ENCODE assay signal across 8 cellular contexts in the genomic region with DNA sequence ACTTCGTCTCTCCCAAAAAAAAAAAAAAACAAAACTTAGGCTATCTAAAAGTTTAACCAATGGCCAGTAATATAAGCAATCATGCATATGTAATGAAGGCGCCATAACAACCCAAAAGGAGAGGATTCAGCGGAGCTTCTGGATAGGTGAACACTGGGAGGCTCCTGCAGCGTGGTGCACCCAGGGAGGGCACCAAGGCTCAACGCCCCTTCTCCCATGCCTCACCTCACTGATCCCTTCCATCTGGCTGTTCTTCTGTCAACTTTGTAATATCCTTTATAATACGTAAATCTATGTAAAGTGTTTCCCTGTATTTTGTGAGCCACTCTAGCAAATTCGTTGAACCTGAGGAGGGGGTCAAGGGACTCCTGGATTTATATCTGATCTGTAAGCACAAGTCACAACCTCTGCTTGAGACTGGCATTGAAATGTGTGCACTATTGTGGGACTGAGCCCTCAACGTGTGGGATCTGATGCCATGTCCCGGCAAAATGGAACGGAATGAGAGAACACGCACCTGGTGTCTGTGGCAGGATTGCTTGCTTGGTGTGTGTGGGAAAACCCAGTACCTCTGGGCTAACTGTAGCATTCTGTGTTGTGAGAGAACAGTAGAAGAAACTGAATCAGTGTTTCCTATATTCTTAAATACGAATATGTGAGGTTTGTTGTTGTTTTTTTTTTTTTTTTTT. TPM values are rescaled to one million over a fixed set of nuclear protein-coding genes. Genes with fewer than 3 reads are reported as not detected.
DNase-seq lines count a peak whose midpoint lies in the region; ATAC-seq and TF ChIP-seq lines count a peak whose summit lies in the region.

No MANE protein-coding gene starts in this region.

- no peak overlapping the region for H3K18ac ChIP-seq in mesenchymal stem cell (ENCODE audit: low read depth in 1 of 2, low read length in 2 of 2)

- H3K36me3 ChIP-seq in ascending aorta: no peaks in the 10 kb centered on the region
- peaks cover 10 to 12% of the 10 kb centered on the region in 2 experiments for H3K36me3 ChIP-seq in mesenchymal stem cell (ENCODE audit: control insufficient read depth in 1 of 2, insufficient read depth in 2 of 2, low read depth in 1 of 2, low read length in 2 of 2)
- H3K36me3 ChIP-seq in tibial nerve: peaks cover 0 to 26% (median 0%) of the 10 kb centered on the region in 3 donors

- no peak for TF ChIP-seq CTCF in ascending aorta (IDR thresholded peaks at IDR 0.05)
- TF ChIP-seq CTCF in tibial nerve (IDR thresholded peaks at IDR 0.05): no peak
- TF ChIP-seq CTCF in GM10248 (IDR thresholded peaks at IDR 0.05; ENCODE audit: control extremely low read depth, extremely low read depth, low read depth, missing control alignments): no peak

- no peak overlapping the region for H3K23ac ChIP-seq in mesenchymal stem cell (ENCODE audit: low read length in 2 of 2)

- no peak overlapping the region for H2AFZ ChIP-seq in mesenchymal stem cell (ENCODE audit: low read depth, low read length)

- ATAC-seq in GM21526 (IDR thresholded peaks at IDR 0.05; ENCODE audit: low FRiP score, unreplicated experiment): no peak

- H3K27ac Mint-ChIP-seq in activated naive CD4-positive, alpha-beta T cell treated with anti-CD3 and anti-CD28 coated beads for 36 hours: no peak overlapping the region

- no peak for TF ChIP-seq POLR2A in tibial nerve (IDR thresholded peaks at IDR 0.05)

- H2BK15ac ChIP-seq in mesenchymal stem cell (ENCODE audit: low read depth, poor library complexity, severe bottlenecking): no peak overlapping the region

- peaks cover 2% of the 10 kb centered on the region for H3K27me3 Mint-ChIP-seq in activated naive CD4-positive, alpha-beta T cell treated with anti-CD3 and anti-CD28 coated beads for 36 hours (ENCODE audit: low read depth)

- H3K36me3 Mint-ChIP-seq in activated naive CD4-positive, alpha-beta T cell treated with anti-CD3 and anti-CD28 coated beads for 36 hours (ENCODE audit: low read depth): peaks cover 44% of the 10 kb centered on the region

- H4K8ac ChIP-seq in mesenchymal stem cell (ENCODE audit: low read length): peak overlapping the region; percentile 66

- POLR2A ChIA-PET in GM10248 (lab: Yijun Ruan, JAX): no interaction called here

- peaks cover 3% of the 10 kb centered on the region for H3K79me1 ChIP-seq in mesenchymal stem cell (replicated peaks; ENCODE audit: low read length, poor library complexity, severe bottlenecking)

- peak overlapping the region; percentile 90 for H3K4me3 Mint-ChIP-seq in activated naive CD4-positive, alpha-beta T cell treated with anti-CD3 and anti-CD28 coated beads for 36 hours

- CTCF ChIA-PET in activated naive CD4-positive, alpha-beta T cell treated with anti-CD3 and anti-CD28 coated beads for 36 hours (lab: Charles Lee): interaction anchor here (0.5 kb wide), 1 partner anchor 49 kb away, joined by 3 read pairs; no protein-coding TSS in a partner anchor
- CTCF ChIA-PET in GM10248 (lab: Yijun Ruan, JAX): no interaction called here

- WGBS in mesenchymal stem cell: 84% methylated on average over 10 of the region's 12 CpGs
- 60 to 67% methylated on average over 12 of the region's 12 CpGs for WGBS in tibial nerve, 2 donors

- no peak for DNase-seq in activated naive CD4-positive, alpha-beta T cell treated with anti-CD3 and anti-CD28 coated beads for 36 hours
- DNase-seq in activated naive CD4-positive, alpha-beta T cell treated with Interleukin-2 at 50 U/mL for 16 hours: no peak
- DNase-seq in ascending aorta (ENCODE audit: low spot score in 2 of 2) (no peak), mesenchymal stem cell (no peak), tibial nerve (ENCODE audit: low spot score in 2 of 2) (no peak), GM10248 (ENCODE audit: extremely low spot score) (no peak), iPS-NIHi11 (ENCODE audit: low spot score) (no peak)

- peak overlapping the region; percentile 35 for H3K4me2 ChIP-seq in mesenchymal stem cell (ENCODE audit: low read length, poor library complexity, severe bottlenecking)

- H2BK5ac ChIP-seq in mesenchymal stem cell (ENCODE audit: low read depth, low read length, poor library complexity, severe bottlenecking): no peak overlapping the region

- no peak overlapping the region for H3K4ac ChIP-seq in mesenchymal stem cell (ENCODE audit: low read depth in 1 of 2, low read length in 2 of 2)

- H3K27me3 ChIP-seq in ascending aorta: no peaks in the 10 kb centered on the region
- no peaks in the 10 kb centered on the region for H3K27me3 ChIP-seq in mesenchymal stem cell (ENCODE audit: control insufficient read depth in 1 of 2, insufficient read depth in 1 of 2, low read length in 2 of 2)
- H3K27me3 ChIP-seq in tibial nerve: no peaks in the 10 kb centered on the region

- no peak overlapping the region for H3K14ac ChIP-seq in mesenchymal stem cell (ENCODE audit: low read length in 2 of 2)

- H3K9ac ChIP-seq in mesenchymal stem cell (ENCODE audit: low read length): peak overlapping the region; percentile 69

- no peak overlapping the region for H2AK5ac ChIP-seq in mesenchymal stem cell (ENCODE audit: low read length, severe bottlenecking)

- no peak overlapping the region for H3K27ac ChIP-seq in ascending aorta
- no peak overlapping the region for H3K27ac ChIP-seq in mesenchymal stem cell (ENCODE audit: low read length, poor library complexity, severe bottlenecking)
- H3K27ac ChIP-seq in tibial nerve: peak overlapping the region in 2 of 4 donors; percentile 88 to 95

- peaks cover 26% of the 10 kb centered on the region for H3K9me3 Mint-ChIP-seq in activated naive CD4-positive, alpha-beta T cell treated with anti-CD3 and anti-CD28 coated beads for 36 hours

- peaks cover 0 to under 1% of the 10 kb centered on the region in 2 donors for H3K9me3 ChIP-seq in ascending aorta
- H3K9me3 ChIP-seq in mesenchymal stem cell (ENCODE audit: control insufficient read depth, low read length): peaks cover 6% of the 10 kb centered on the region
- H3K9me3 ChIP-seq in tibial nerve: peaks cover 0 to 7% (median 0%) of the 10 kb centered on the region in 4 donors

- peaks cover 31% of the 10 kb centered on the region for H3K4me1 Mint-ChIP-seq in activated naive CD4-positive, alpha-beta T cell treated with anti-CD3 and anti-CD28 coated beads for 36 hours (ENCODE audit: low read depth)

- no peak for TF ChIP-seq EP300 in tibial nerve (IDR thresholded peaks at IDR 0.05)

- no peak overlapping the region for H2BK12ac ChIP-seq in mesenchymal stem cell (ENCODE audit: low read length in 2 of 2)

- H4K91ac ChIP-seq in mesenchymal stem cell (ENCODE audit: low read length): peak overlapping the region; percentile 25

- H3K4me3 ChIP-seq in ascending aorta (peak overlapping the region; percentile 76 to 89), mesenchymal stem cell (ENCODE audit: insufficient read depth in 1 of 2, low read depth in 1 of 2, low read length in 2 of 2) (peak overlapping the region in 1 of 2 experiments; percentile 96), tibial nerve (peak overlapping the region in 3 of 4 donors; percentile 36 to 80 (median 60))

- H2BK120ac ChIP-seq in mesenchymal stem cell (ENCODE audit: low read depth, low read length): no peak overlapping the region

- H3K4me1 ChIP-seq in ascending aorta (peaks cover 0 to 4% of the 10 kb centered on the region in 2 donors), mesenchymal stem cell (ENCODE audit: control insufficient read depth, insufficient read depth, low read depth, low read length) (peaks cover 10% of the 10 kb centered on the region), tibial nerve (peaks cover 0 to 37% (median 2%) of the 10 kb centered on the region in 4 donors)

- intact Hi-C loops in activated naive CD4-positive, alpha-beta T cell treated with anti-CD3 and anti-CD28 coated beads for 36 hours (cut with micrococcal nuclease): loop anchor here (1.0 to 10.0 kb wide), 6 partner anchors 34 to 671 kb away; partner anchors contain the start of genes MYADM, ZNF160, ZNF347 and ZNF765
- intact Hi-C loops in ascending aorta (cut with DNase I): loop anchor here (1.0 to 10.0 kb wide), 4 partner anchors 34 to 831 kb away; partner anchors contain the start of genes ZNF160, ZNF347 and ZNF761

RNA-seq across cellular contexts. Expression of gene ZNF665, which starts 0.5 kb away (rescaled TPM):
- total RNA-seq in activated naive CD4-positive, alpha-beta T cell treated with anti-CD3 and anti-CD28 coated beads for 36 hours: 1 to 10 TPM; 4.3 to 5.5 TPM
- not detected for total RNA-seq in ascending aorta
- polyA plus RNA-seq in mesenchymal stem cell (2013, experiment 1 of 2): 1.8 TPM
- 1.4 TPM for polyA plus RNA-seq in mesenchymal stem cell (2013, experiment 2 of 2)
- total RNA-seq in tibial nerve: 10 to 100 TPM in 1 of 4 donors, 1 to 10 TPM in 3; 5.4 to 19.6 (median 6.1) TPM

RNA-seq across cellular contexts. Expression of gene ZNF347, which starts 34.8 kb away (rescaled TPM):
- 1 to 10 TPM; 3.7 TPM for total RNA-seq in activated naive CD4-positive, alpha-beta T cell treated with anti-CD3 and anti-CD28 coated beads for 36 hours
- 18.7 TPM for total RNA-seq in ascending aorta
- polyA plus RNA-seq in mesenchymal stem cell (2013, experiment 1 of 2): 3.1 TPM
- 2.9 TPM for polyA plus RNA-seq in mesenchymal stem cell (2013, experiment 2 of 2)
- total RNA-seq in tibial nerve: 10 to 100 TPM; 13.1 to 21.9 (median 16.2) TPM
